Comparison of ENCODE assay signal across 15 cellular contexts in genomic region chrX:80021611-80022010, GRCh38. TPM values are rescaled to one million over a fixed set of nuclear protein-coding genes. Genes with fewer than 3 reads are reported as not detected.
DNase-seq lines count a peak whose midpoint lies in the region; FAIRE-seq and TF ChIP-seq lines count a peak whose summit lies in the region.
"Had no signal": no experiment of that assay in that cellular context is flagged by ENCODE, and none has a peak within 500 bp of the region (broad histone marks: within the 10 kb centered on the region; RNA-seq: fewer than 3 reads in every experiment).

No MANE protein-coding gene starts in this region.

- H3K27ac ChIP-seq in H9 (ENCODE audit: insufficient read length, low read depth, low read length) (no peak overlapping the region), H1 (ENCODE audit: low read depth, low read length) (no peak overlapping the region)

- H3K4me2 ChIP-seq in H9 (ENCODE audit: insufficient read depth, insufficient read length, low read length) (peak overlapping the region; percentile 60), H1 (ENCODE audit: insufficient read depth in 1 of 2, low read depth in 2 of 2, low read length in 2 of 2) (peak overlapping the region; percentile 78 to 88; a peak in 3 of 4 replicates)

- POLR2A ChIA-PET in H1 (lab: Charles Lee; ENCODE audit: partially characterized antibody), result no interaction called here

- H2BK12ac ChIP-seq in H9 (ENCODE audit: insufficient read length, low read depth, low read length), result no peak overlapping the region
- no peak overlapping the region for H2BK12ac ChIP-seq in H1 (ENCODE audit: low read depth, low read length)

- DNase-seq in BE2C (peak; percentile 30), H9 (no peak), H1 (ENCODE audit: low read depth in 1 of 2, low spot score in 2 of 2) (no peak), nephron progenitor cell (peak; percentile 17), osteocyte (ENCODE audit: extremely low spot score, unreplicated experiment) (no peak), foreskin melanocyte (no peak), T-helper 2 cell (no peak), dermis blood vessel endothelial cell (no peak)
- DNase-seq: DMS79 treated with DMSO at 0.1 percent for 48 hours, MV-4-11, NCI-H146, NCI-H2081 treated with DMSO at 0.1 percent for 48 hours, NCI-H446 had no signal

- H3K9me3 Mint-ChIP-seq in H9, result peaks cover 55 to 66% of the 10 kb centered on the region in 2 experiments
- H3K9me3 Mint-ChIP-seq in nephron progenitor cell, result peaks cover 25% of the 10 kb centered on the region
- peaks cover 15% of the 10 kb centered on the region for H3K9me3 Mint-ChIP-seq in osteocyte (ENCODE audit: unreplicated experiment)

- no peak for TF ChIP-seq RAD21 in H1 (IDR thresholded peaks at IDR 0.05 in 1 of 2, conservative IDR thresholded peaks at IDR 0.05 in 1 of 2; ENCODE audit: low read depth in 2 of 2, low read length in 2 of 2)

- no peak overlapping the region for H4K8ac ChIP-seq in H9 (replicated peaks; ENCODE audit: insufficient read length, low read depth, low read length)
- no peak overlapping the region for H4K8ac ChIP-seq in H1 (ENCODE audit: extremely low read depth, insufficient read depth, low read length)

- no peak overlapping the region for H2AK5ac ChIP-seq in H9 (ENCODE audit: insufficient read length, low read length)
- no peak overlapping the region for H2AK5ac ChIP-seq in H1 (ENCODE audit: low read depth, low read length)

- no peak overlapping the region for H2BK120ac ChIP-seq in H9 (ENCODE audit: low read depth, low read length, poor library complexity, severe bottlenecking)
- H2BK120ac ChIP-seq in H1 (replicated peaks; ENCODE audit: low read depth, low read length), result no peak overlapping the region

- H2BK5ac ChIP-seq in H9 (ENCODE audit: insufficient read length, low read length) (no peak overlapping the region), H1 (ENCODE audit: low read depth, low read length) (no peak overlapping the region)

- CTCF ChIA-PET in H1 (lab: Charles Lee; ENCODE audit: partially characterized antibody), result no interaction called here

- no peak for FAIRE-seq in H1 (lab: Jason Lieb, UNC)

- H3K27me3 ChIP-seq in BE2C (no peaks in the 10 kb centered on the region), H9 (ENCODE audit: insufficient read depth, low read length) (no peaks in the 10 kb centered on the region), H1 (replicated peaks in 1 of 4; ENCODE audit: control insufficient read depth in 3 of 4, extremely low read depth in 1 of 4, insufficient read depth in 3 of 4, low read length in 3 of 4) (peaks cover 0 to 7% (median 2%) of the 10 kb centered on the region in 4 experiments; a peak in 3 of 7 replicates)

- H3K27ac Mint-ChIP-seq in H9 (peak overlapping the region in 1 of 3 experiments; percentile 59; a peak in 1 of 7 replicates), nephron progenitor cell (no peak overlapping the region), osteocyte (ENCODE audit: unreplicated experiment) (no peak overlapping the region)

- H3K9ac ChIP-seq in H9 (ENCODE audit: extremely low read depth, insufficient read length, low read length) (no peak overlapping the region), H1 (replicated peaks in 1 of 4; ENCODE audit: extremely low read depth in 1 of 4, low read depth in 3 of 4, low read length in 3 of 4) (no peak overlapping the region)

- no peaks in the 10 kb centered on the region for H3K79me1 ChIP-seq in H9 (ENCODE audit: insufficient read depth, low read depth, low read length, poor library complexity, severe bottlenecking)
- no peaks in the 10 kb centered on the region for H3K79me1 ChIP-seq in H1 (ENCODE audit: low read depth, low read length)

- H3K56ac ChIP-seq in H9 (ENCODE audit: insufficient read length, low read depth, low read length) (no peak overlapping the region), H1 (replicated peaks; ENCODE audit: insufficient read length, low read depth, low read length) (no peak overlapping the region)

- no peak overlapping the region for H3T11ph ChIP-seq in H9 (ENCODE audit: low read length)

- H2AFZ ChIP-seq in H9 (ENCODE audit: low read length), result no peak overlapping the region
- no peak overlapping the region for H2AFZ ChIP-seq in H1 (ENCODE audit: low read length)

- H3K36me3 Mint-ChIP-seq in H9 (ENCODE audit: insufficient read depth in 1 of 3, low read depth in 3 of 3) (peaks cover 0 to 4% (median 0%) of the 10 kb centered on the region in 3 experiments; a peak in 1 of 7 replicates), nephron progenitor cell (ENCODE audit: low read depth) (no peaks in the 10 kb centered on the region), osteocyte (ENCODE audit: unreplicated experiment) (no peaks in the 10 kb centered on the region)

- H3K79me2 ChIP-seq in H9 (ENCODE audit: insufficient read depth, low read length), result no peaks in the 10 kb centered on the region
- H3K79me2 ChIP-seq in H1 (ENCODE audit: control insufficient read depth in 1 of 2, insufficient read depth in 2 of 2, low read length in 2 of 2), result no peaks in the 10 kb centered on the region

- H2BK20ac ChIP-seq in H9 (ENCODE audit: low read depth, low read length, poor library complexity, severe bottlenecking), result no peak overlapping the region
- no peak overlapping the region for H2BK20ac ChIP-seq in H1 (ENCODE audit: low read length)

- H4K20me1 ChIP-seq in H9 (ENCODE audit: control insufficient read depth, insufficient read depth, insufficient read length) (no peaks in the 10 kb centered on the region), H1 (replicated peaks in 1 of 2; ENCODE audit: control insufficient read depth in 1 of 2, insufficient read depth in 2 of 2, low read length in 2 of 2) (no peaks in the 10 kb centered on the region)

- H3K18ac ChIP-seq in H9 (ENCODE audit: insufficient read length, low read depth, low read length) (no peak overlapping the region), H1 (ENCODE audit: extremely low read depth, low read length) (no peak overlapping the region)

- WGBS in H9 (ENCODE audit: extremely low coverage, insufficient read length, low lambda C conversion rate), result no CpG with 5 or more reads among the region's 4 CpGs
- 17% methylated on average over 2 of the region's 4 CpGs; no CpG with 5 or more reads in 1 of the 2 experiments for WGBS in H1 (ENCODE audit: extremely low coverage in 1 of 2, insufficient coverage in 1 of 2, insufficient read length in 1 of 2, insufficient replicate concordance in 2 of 2, low coverage in 1 of 2, low lambda C conversion rate in 2 of 2, missing lambda C conversion rate in 1 of 2), 2 experiments

- no peak for TF ChIP-seq POLR2A in H1 (IDR thresholded peaks at IDR 0.05; ENCODE audit: control extremely low read depth in 1 of 2, low read depth in 2 of 2, low read length in 2 of 2)

- no peak overlapping the region for H3K14ac ChIP-seq in H9 (ENCODE audit: insufficient read depth, low read length)
- no peak overlapping the region for H3K14ac ChIP-seq in H1 (ENCODE audit: insufficient read length)

- H3K4me1 ChIP-seq in BE2C, result no peaks in the 10 kb centered on the region
- H3K4me1 ChIP-seq in H9 (ENCODE audit: insufficient read depth, low read length), result no peaks in the 10 kb centered on the region
- no peaks in the 10 kb centered on the region for H3K4me1 ChIP-seq in H1 (replicated peaks in 1 of 4; ENCODE audit: control insufficient read depth in 3 of 4, insufficient read depth in 4 of 4, low read length in 3 of 4)
- H3K4me1 ChIP-seq: HAP-1 had no signal

- H2BK15ac ChIP-seq in H9 (ENCODE audit: low read depth, low read length), result no peak overlapping the region
- no peak overlapping the region for H2BK15ac ChIP-seq in H1 (ENCODE audit: low read length)

- no peak overlapping the region for H4K5ac ChIP-seq in H9 (ENCODE audit: insufficient read length, low read depth, low read length)
- H4K5ac ChIP-seq in H1 (ENCODE audit: insufficient read length, low read depth, low read length), result no peak overlapping the region

- H3K9me3 ChIP-seq in BE2C (no peaks in the 10 kb centered on the region), H9 (ENCODE audit: control insufficient read depth, low read depth, low read length) (peaks cover 37% of the 10 kb centered on the region), H1 (ENCODE audit: insufficient read depth in 2 of 2, low read depth in 1 of 2, low read length in 1 of 2) (no peaks in the 10 kb centered on the region)
- H3K9me3 ChIP-seq: HAP-1 had no signal

- H4K91ac ChIP-seq in H9 (ENCODE audit: insufficient read length, low read depth, low read length) (no peak overlapping the region), H1 (replicated peaks; ENCODE audit: insufficient read length, low read length) (no peak overlapping the region)

- H3K27me3 Mint-ChIP-seq in H9 (ENCODE audit: low read depth) (peaks cover 29% of the 10 kb centered on the region), nephron progenitor cell (ENCODE audit: low read depth, poor library complexity) (peaks cover 20% of the 10 kb centered on the region), osteocyte (ENCODE audit: unreplicated experiment) (no peaks in the 10 kb centered on the region)

- TF ChIP-seq CTCF in BE2C (IDR thresholded peaks at IDR 0.05; ENCODE audit: low read depth, low read length) (no peak), H9 (conservative IDR thresholded peaks at IDR 0.05) (no peak), H1 (IDR thresholded peaks at IDR 0.05; ENCODE audit: control extremely low read depth in 1 of 3, insufficient read depth in 1 of 3, low read depth in 1 of 3, low read length in 3 of 3) (no peak), nephron progenitor cell (IDR thresholded peaks at IDR 0.05) (no peak), osteocyte (IDR thresholded peaks at IDR 0.05) (no peak)

- TF ChIP-seq EP300 in H1 (IDR thresholded peaks at IDR 0.05; ENCODE audit: borderline replicate concordance in 1 of 2, low read depth in 2 of 2, low read length in 2 of 2), result no peak

- H3K4me3 Mint-ChIP-seq in H9 (peak overlapping the region; percentile 21 to 71; a peak in 4 of 5 replicates), nephron progenitor cell (peak overlapping the region; percentile 83), osteocyte (ENCODE audit: unreplicated experiment) (no peak overlapping the region)

- H3K4me1 Mint-ChIP-seq in H9, result peaks cover 10 to 11% of the 10 kb centered on the region in 2 experiments
- peaks cover 19% of the 10 kb centered on the region for H3K4me1 Mint-ChIP-seq in nephron progenitor cell
- H3K4me1 Mint-ChIP-seq in osteocyte (ENCODE audit: unreplicated experiment), result no peaks in the 10 kb centered on the region

- peaks cover 5% of the 10 kb centered on the region for H3K23me2 ChIP-seq in H9 (ENCODE audit: insufficient read length, low read depth, low read length, poor library complexity, severe bottlenecking)
- H3K23me2 ChIP-seq in H1 (ENCODE audit: low read depth, low read length), result no peaks in the 10 kb centered on the region; the same call in 1 of the 2 replicates

- H3K4ac ChIP-seq in H9 (ENCODE audit: low read depth, low read length) (no peak overlapping the region), H1 (replicated peaks; ENCODE audit: insufficient read length, low read depth, low read length) (no peak overlapping the region)

- no peak overlapping the region for H3K23ac ChIP-seq in H9 (ENCODE audit: insufficient read length, low read depth, low read length)
- no peak overlapping the region for H3K23ac ChIP-seq in H1 (ENCODE audit: insufficient read length)

- peak overlapping the region; percentile 67 for H3K4me3 ChIP-seq in BE2C (ENCODE audit: low read depth, low read length)
- H3K4me3 ChIP-seq in H1 (ENCODE audit: extremely low read depth in 1 of 4, insufficient read depth in 2 of 4, low read depth in 3 of 4, low read length in 4 of 4), result peak overlapping the region in 1 of 4 experiments; percentile 74; a peak in 3 of 8 replicates
- H3K4me3 ChIP-seq: HAP-1 had no signal

- no peaks in the 10 kb centered on the region for H3K36me3 ChIP-seq in BE2C
- H3K36me3 ChIP-seq in H1 (ENCODE audit: control insufficient read depth in 2 of 4, insufficient read depth in 4 of 4, low read length in 3 of 4), result no peaks in the 10 kb centered on the region
- H3K36me3 ChIP-seq: HAP-1 had no signal

RNA-seq across cellular contexts. Expression of gene TBX22, which starts 7.1 kb away (rescaled TPM):
- 0.74 TPM for polyA plus RNA-seq in BE2C (2012; ENCODE audit: insufficient read depth, insufficient read length, low read depth)
- 0.55 and 0.81 TPM in 2 replicates for total RNA-seq in H9 (2021)
- 0.33 and 0.63 TPM in 2 replicates for total RNA-seq in H1 (2021; fragmentation: NEBNext Ultra II Directional; extraction: Animal tissue kit (Norgen Biotek cat#: 25700))
- 0.35 and 0.68 TPM in 2 replicates for polyA plus RNA-seq in H1 (2011; rRNA removed)
- 0.76 TPM for polyA plus RNA-seq in H1 (2011; cell fraction: cytosol; rRNA removed)
- 1.3 TPM for polyA plus RNA-seq in H1 (2011; cell fraction: nucleus; rRNA removed)
- polyA plus RNA-seq in H1 (2012, experiment 1 of 2), result 0.30 to 0.74 TPM (median 0.55 TPM) in 4 replicates
- polyA plus RNA-seq in H1 (2012, experiment 2 of 2), result not detected
- polyA plus RNA-seq in H1 (2013, experiment 1 of 2), result 0.34 TPM
- 0.48 TPM for polyA plus RNA-seq in H1 (2013, experiment 2 of 2)
- 1.0 and 2.0 TPM in 2 replicates for polyA minus RNA-seq in H1 (2011; rRNA and poly(A)+ RNA removed)
- not detected for polyA minus RNA-seq in H1 (2011; cell fraction: cytosol; rRNA and poly(A)+ RNA removed)
- polyA minus RNA-seq in H1 (2011; cell fraction: nucleus; rRNA and poly(A)+ RNA removed), result 1.4 TPM
- not detected in 2 replicates for total RNA-seq in osteocyte
- not detected in 2 replicates for total RNA-seq in dermis blood vessel endothelial cell
- total RNA-seq: A673 had no signal

Comparison
In these comparisons a context has a peak if more than half of its experiments do, and no peak if none do; other contexts are left out.
1. DNase-seq: peak in BE2C (single experiment) and nephron progenitor cell (single experiment); none in H9 (single experiment), H1 (0 of 2), osteocyte (single experiment), foreskin melanocyte (single experiment), T-helper 2 cell (0 of 5) and dermis blood vessel endothelial cell (single experiment).